In genomic region chr13:92649140-92649813, GRCh38 we compare ENCODE assay signal across 20 cellular contexts.
"Had no signal": no experiment of that assay in that cellular context is flagged by ENCODE, and none has a peak within 500 bp of the region (broad histone marks: within the 10 kb centered on the region; RNA-seq: fewer than 3 reads in every experiment).

No MANE protein-coding gene starts in this region.

- DNase-seq: activated CD8-positive, alpha-beta memory T cell treated with anti-CD3 and anti-CD28 coated beads, Interleukin-2, amount 10 ng/mL, durations not matched to agents 7 days and 5 days; activated CD8-positive, alpha-beta T cell treated with anti-CD3 and anti-CD28 coated beads, Interleukin-2, amount 10 ng/mL, durations not matched to agents 7 days and 5 days; activated naive CD4-positive, alpha-beta T cell; activated T-cell treated with anti-CD3 and anti-CD28 coated beads, Interleukin-2, amount 50 U/mL, for 48 hours; central memory CD4-positive, alpha-beta T cell; effector CD4-positive, alpha-beta T cell; esophagus squamous epithelium; kidney glomerular epithelial cell; left lung; lower lobe of right lung; mesenchymal stem cell; natural killer cell; occipital lobe; spleen; stimulated activated naive CD4-positive, alpha-beta T cell; T-helper 2 cell; testis; transverse colon had no signal

- ATAC-seq: activated CD8-positive, alpha-beta memory T cell treated with anti-CD3 and anti-CD28 coated beads, Interleukin-2, amount 10 ng/mL, durations not matched to agents 7 days and 5 days; activated CD8-positive, alpha-beta T cell treated with anti-CD3 and anti-CD28 coated beads, Interleukin-2, amount 10 ng/mL, durations not matched to agents 7 days and 5 days; activated naive CD4-positive, alpha-beta T cell treated with anti-CD3 and anti-CD28 coated beads, Interleukin-2, amount 50 U/mL, for 72 hours; left lung; lower lobe of right lung; natural killer cell; WTC11 had no signal
